8 cellular contexts compared by ENCODE assay signal in genomic region chr16:67183627-67184452, GRCh38. TPM values are rescaled to one million over a fixed set of nuclear protein-coding genes. Genes with fewer than 3 reads are reported as not detected.
DNase-seq lines count a peak whose midpoint lies in the region; ATAC-seq and TF ChIP-seq lines count a peak whose summit lies in the region.

TSS of gene MATCAP1 (minus strand) at chr16:67183963. CDS start at chr16:67180610, 3,353 bp downstream.

- H3K9me3 ChIP-seq in T-helper 17 cell (ENCODE audit: control insufficient read depth, low read length, poor library complexity, severe bottlenecking) (no peaks in the 10 kb centered on the region), prostate gland (no peaks in the 10 kb centered on the region)

- H3K36me3 ChIP-seq in prostate gland, result no peaks in the 10 kb centered on the region

- peaks cover 9% of the 10 kb centered on the region for H3K27me3 Mint-ChIP-seq in T-helper 17 cell

- peak; percentile 87 to 94 for DNase-seq in NCI-H187 (lab: John Stamatoyannopoulos, UW)
- DNase-seq in T-helper 17 cell, result peak; percentile 83 to 88 (median 87)
- DNase-seq in amygdala (lab: John Stamatoyannopoulos, UW), result peak in 55 of 56 donors; percentile 78 to 98 (median 93)
- DNase-seq in left ventricle myocardium superior, result peak; percentile 96
- DNase-seq in prostate gland (ENCODE audit: low spot score), result peak; percentile 96
- DNase-seq in ureter (ENCODE audit: low spot score), result peak; percentile 97

- WGBS in prostate gland, result 0% methylated on average over 54 of the region's 77 CpGs

- H3K36me3 Mint-ChIP-seq in T-helper 17 cell (ENCODE audit: low read depth), result no peaks in the 10 kb centered on the region

- intact Hi-C loops in left ventricle myocardium superior (cut with micrococcal nuclease), result no loop called here
- intact Hi-C loops in prostate gland (cut with DNase I), result loop anchor here (2.0 kb wide), 1 partner anchor 207 kb away; no protein-coding TSS in a partner anchor

- H3K27me3 ChIP-seq in prostate gland (replicated peaks; ENCODE audit: insufficient read depth), result no peaks in the 10 kb centered on the region

- peak within 1 kb of the TSS; percentile 98 for H3K27ac ChIP-seq in prostate gland

- H3K4me1 ChIP-seq in prostate gland (replicated peaks), result peaks cover 14% of the 10 kb centered on the region

- H3K4me3 ChIP-seq in prostate gland, result peak within 1 kb of the TSS; percentile 70 to 82

- H3K4me3 Mint-ChIP-seq in T-helper 17 cell, result peak within 1 kb of the TSS; percentile 81

- peaks cover 10% of the 10 kb centered on the region for H3K4me1 Mint-ChIP-seq in T-helper 17 cell

- ATAC-seq in GM18502 (IDR thresholded peaks at IDR 0.05; ENCODE audit: poor library complexity, unreplicated experiment) (peak; percentile 92), HG02943 (IDR thresholded peaks at IDR 0.05; ENCODE audit: low read depth, unreplicated experiment) (peak; percentile 94), T-helper 17 cell (peak; percentile 95), left ventricle myocardium superior (peak; percentile 93)

- peak; percentile 45 for TF ChIP-seq POLR2A in prostate gland (IDR thresholded peaks at IDR 0.05)

- no peak within 1 kb of the TSS for H3K27ac Mint-ChIP-seq in T-helper 17 cell

- peak in 1 of 4 experiments; percentile 19 for TF ChIP-seq CTCF in prostate gland (IDR thresholded peaks at IDR 0.05)

RNA-seq across cellular contexts. Expression of gene MATCAP1, which starts in this region (rescaled TPM):
- total RNA-seq in T-helper 17 cell, result 10 to 100 TPM; 16.0 to 19.7 TPM
- 12.4 TPM for total RNA-seq in left ventricle myocardium superior
- total RNA-seq in prostate gland, result 10 to 100 TPM; 13.9 to 28.9 TPM
- 50.7 TPM for total RNA-seq in ureter

Comparison
In these comparisons a context has a peak if more than half of its experiments do, and no peak if none do; other contexts are left out.
1. Peak in every context shown above with its lines: DNase-seq, ATAC-seq, H3K4me3 ChIP-seq and H3K27ac ChIP-seq.